ENCODE assay signal across 1 cellular context in genomic region chr3:194685050-194685722, GRCh38.
TF ChIP-seq lines count a peak whose summit lies in the region.

No MANE protein-coding gene starts in this region.

TF ChIP-seq in GM23338, 12 proteins besides CTCF, POLR2A, EP300 and RAD21 (continued from another document):
- no peak for TF ChIP-seq ZNF462 (CRISPR knock-in tag; IDR thresholded peaks at IDR 0.05)
- no peak for TF ChIP-seq EZH2phosphoT487 (IDR thresholded peaks at IDR 0.05; ENCODE audit: unreplicated experiment)
- TF ChIP-seq POLR2AphosphoS5 (IDR thresholded peaks at IDR 0.05; ENCODE audit: low read depth) = no peak
- TF ChIP-seq EZH2 (IDR thresholded peaks at IDR 0.05; ENCODE audit: low read depth, unreplicated experiment) = no peak
- no peak for TF ChIP-seq STAT1 (IDR thresholded peaks at IDR 0.05; ENCODE audit: unreplicated experiment)
- TF ChIP-seq JUNB (IDR thresholded peaks at IDR 0.05; ENCODE audit: unreplicated experiment) = no peak
- TF ChIP-seq, protein P1, sequence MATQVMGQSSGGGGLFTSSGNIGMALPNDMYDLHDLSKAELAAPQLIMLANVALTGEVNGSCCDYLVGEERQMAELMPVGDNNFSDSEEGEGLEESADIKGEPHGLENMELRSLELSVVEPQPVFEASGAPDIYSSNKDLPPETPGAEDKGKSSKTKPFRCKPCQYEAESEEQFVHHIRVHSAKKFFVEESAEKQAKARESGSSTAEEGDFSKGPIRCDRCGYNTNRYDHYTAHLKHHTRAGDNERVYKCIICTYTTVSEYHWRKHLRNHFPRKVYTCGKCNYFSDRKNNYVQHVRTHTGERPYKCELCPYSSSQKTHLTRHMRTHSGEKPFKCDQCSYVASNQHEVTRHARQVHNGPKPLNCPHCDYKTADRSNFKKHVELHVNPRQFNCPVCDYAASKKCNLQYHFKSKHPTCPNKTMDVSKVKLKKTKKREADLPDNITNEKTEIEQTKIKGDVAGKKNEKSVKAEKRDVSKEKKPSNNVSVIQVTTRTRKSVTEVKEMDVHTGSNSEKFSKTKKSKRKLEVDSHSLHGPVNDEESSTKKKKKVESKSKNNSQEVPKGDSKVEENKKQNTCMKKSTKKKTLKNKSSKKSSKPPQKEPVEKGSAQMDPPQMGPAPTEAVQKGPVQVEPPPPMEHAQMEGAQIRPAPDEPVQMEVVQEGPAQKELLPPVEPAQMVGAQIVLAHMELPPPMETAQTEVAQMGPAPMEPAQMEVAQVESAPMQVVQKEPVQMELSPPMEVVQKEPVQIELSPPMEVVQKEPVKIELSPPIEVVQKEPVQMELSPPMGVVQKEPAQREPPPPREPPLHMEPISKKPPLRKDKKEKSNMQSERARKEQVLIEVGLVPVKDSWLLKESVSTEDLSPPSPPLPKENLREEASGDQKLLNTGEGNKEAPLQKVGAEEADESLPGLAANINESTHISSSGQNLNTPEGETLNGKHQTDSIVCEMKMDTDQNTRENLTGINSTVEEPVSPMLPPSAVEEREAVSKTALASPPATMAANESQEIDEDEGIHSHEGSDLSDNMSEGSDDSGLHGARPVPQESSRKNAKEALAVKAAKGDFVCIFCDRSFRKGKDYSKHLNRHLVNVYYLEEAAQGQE (IDR thresholded peaks at IDR 0.05; ENCODE audit: unreplicated experiment) = no peak
- TF ChIP-seq ZNF114 (CRISPR knock-in tag; IDR thresholded peaks at IDR 0.05) = no peak
- no peak for TF ChIP-seq ZNF331 (CRISPR knock-in tag; IDR thresholded peaks at IDR 0.05; ENCODE audit: low read depth)
- TF ChIP-seq CREB1 (CRISPR knock-in tag; IDR thresholded peaks at IDR 0.05; ENCODE audit: low read depth) = no peak
